In the genomic region with DNA sequence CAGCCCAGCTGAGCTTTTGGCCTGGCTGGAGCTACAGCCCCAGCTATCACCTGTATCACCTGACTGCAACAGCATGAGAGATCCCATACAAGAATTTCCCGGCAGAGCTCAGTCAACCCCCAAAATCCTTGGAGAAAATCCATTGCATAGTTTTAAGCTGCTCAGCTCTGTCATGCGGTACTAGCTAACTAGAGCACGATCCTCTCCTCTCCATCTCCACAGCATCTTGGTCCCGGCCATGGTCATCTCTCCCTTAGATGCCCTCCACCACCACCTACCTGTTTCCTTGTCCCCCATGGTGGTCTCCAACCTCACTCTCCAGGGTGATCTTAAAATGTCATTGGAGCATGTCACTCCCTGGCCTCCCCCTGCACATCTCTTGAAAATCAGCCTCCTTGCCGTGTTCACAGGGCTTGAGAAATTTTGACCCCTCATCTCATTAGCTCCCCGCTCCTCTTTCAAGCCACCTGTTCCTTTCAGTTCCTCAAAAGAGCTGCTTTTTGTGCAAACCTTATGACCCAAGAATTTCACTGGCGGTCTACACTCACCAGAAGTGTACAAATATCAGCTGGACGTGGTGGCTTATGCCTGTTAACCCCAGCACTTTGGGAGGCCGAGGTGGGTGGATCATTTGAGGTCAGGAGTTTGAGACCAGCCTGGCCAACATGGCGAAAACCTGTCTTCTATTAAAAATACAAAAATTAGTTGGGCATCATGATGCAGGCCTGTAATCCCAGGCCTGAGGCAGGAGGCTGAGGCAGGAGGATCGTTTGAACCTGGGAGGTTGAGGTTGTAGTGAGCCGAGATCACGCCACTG, we compare ENCODE assay signal across 11 cellular contexts. TPM values are rescaled to one million over a fixed set of nuclear protein-coding genes. Genes with fewer than 3 reads are reported as not detected.
DNase-seq lines count a peak whose midpoint lies in the region; ATAC-seq and TF ChIP-seq lines count a peak whose summit lies in the region.
"Had no signal": no experiment of that assay in that cellular context is flagged by ENCODE, and none has a peak within 500 bp of the region (broad histone marks: within the 10 kb centered on the region; RNA-seq: fewer than 3 reads in every experiment).

No MANE protein-coding gene starts in this region.

- intact Hi-C loops in CD4-positive, alpha-beta T cell (cut with DNase I, micrococcal nuclease) = no loop called here

- H3K9me3 ChIP-seq in CD4-positive, alpha-beta T cell (ENCODE audit: control insufficient read depth, low read length) = no peaks in the 10 kb centered on the region
- H3K9me3 ChIP-seq: SJSA1 had no signal

- POLR2A ChIA-PET in WTC11 (lab: Charles Lee) = no interaction called here
- POLR2A ChIA-PET in CD4-positive, alpha-beta T cell (lab: Charles Lee) = no interaction called here

- no peak for DNase-seq in WTC11 (ENCODE audit: low spot score)
- DNase-seq in activated effector memory CD4-positive, alpha-beta T cell treated with Interleukin-2 at 50 U/mL for 16 hours = no peak
- DNase-seq in CD4-positive, alpha-beta T cell = no peak
- DNase-seq: cortex of kidney; nephron progenitor cell; stimulated activated CD4-positive, alpha-beta T cell treated with anti-CD3 and anti-CD28 coated beads, Interleukin-2, amount 100 ng/mL, for 48 hours had no signal

- H3K27me3 Mint-ChIP-seq in stimulated activated memory B cell treated with anti-CD40 and anti-IgM and Interleukin-4, amounts not matched to agents 10 μg/mL and 1 μg/mL and 100 μg/mL, for 72 hours = no peaks in the 10 kb centered on the region
- H3K27me3 Mint-ChIP-seq in WTC11 (ENCODE audit: low read depth) = peaks cover 10% of the 10 kb centered on the region
- H3K27me3 Mint-ChIP-seq in CD4-positive, alpha-beta T cell = peaks cover 17% of the 10 kb centered on the region

- no peaks in the 10 kb centered on the region for H3K9me3 Mint-ChIP-seq in stimulated activated memory B cell treated with anti-CD40 and anti-IgM and Interleukin-4, amounts not matched to agents 10 μg/mL and 1 μg/mL and 100 μg/mL, for 72 hours
- H3K9me3 Mint-ChIP-seq in WTC11 = peaks cover 20% of the 10 kb centered on the region; the same call in 1 of the 2 replicates
- H3K9me3 Mint-ChIP-seq in CD4-positive, alpha-beta T cell = no peaks in the 10 kb centered on the region

- ATAC-seq in GM19035 (IDR thresholded peaks at IDR 0.05; ENCODE audit: unreplicated experiment) (peak; percentile 98), HG02642 (IDR thresholded peaks at IDR 0.05; ENCODE audit: poor library complexity, unreplicated experiment) (peak; percentile 94), HG03558 (IDR thresholded peaks at IDR 0.05; ENCODE audit: extremely low read depth, unreplicated experiment) (peak; percentile 96), WTC11 (no peak)
- ATAC-seq in stimulated activated memory B cell treated with anti-CD40 and anti-IgM and Interleukin-4, amounts not matched to agents 10 μg/mL and 1 μg/mL and 100 μg/mL, for 72 hours = peak; percentile 96
- ATAC-seq in CD4-positive, alpha-beta T cell (ENCODE audit: poor library complexity) = no peak

- no peaks in the 10 kb centered on the region for H3K27me3 ChIP-seq in CD4-positive, alpha-beta T cell (ENCODE audit: control insufficient read depth, insufficient read depth, low read length)
- H3K27me3 ChIP-seq: SJSA1 had no signal

- CTCF ChIA-PET in WTC11 (lab: Charles Lee) = no interaction called here
- CTCF ChIA-PET in CD4-positive, alpha-beta T cell (lab: Charles Lee) = interaction anchor here (0.7 kb wide), 1 partner anchor 307 kb away, joined by 3 read pairs; no protein-coding TSS in a partner anchor

- H3K27ac Mint-ChIP-seq in stimulated activated memory B cell treated with anti-CD40 and anti-IgM and Interleukin-4, amounts not matched to agents 10 μg/mL and 1 μg/mL and 100 μg/mL, for 72 hours = peak overlapping the region; percentile 81
- H3K27ac Mint-ChIP-seq in WTC11 = no peak overlapping the region
- no peak overlapping the region for H3K27ac Mint-ChIP-seq in CD4-positive, alpha-beta T cell
- H3K27ac Mint-ChIP-seq: nephron progenitor cell had no signal

- TF ChIP-seq CTCF in WTC11 (IDR thresholded peaks at IDR 0.05) = no peak
- TF ChIP-seq CTCF in CD4-positive, alpha-beta T cell (IDR thresholded peaks at IDR 0.05) = no peak

- H3K36me3 Mint-ChIP-seq in stimulated activated memory B cell treated with anti-CD40 and anti-IgM and Interleukin-4, amounts not matched to agents 10 μg/mL and 1 μg/mL and 100 μg/mL, for 72 hours = no peaks in the 10 kb centered on the region
- peaks cover 7% of the 10 kb centered on the region for H3K36me3 Mint-ChIP-seq in WTC11
- H3K36me3 Mint-ChIP-seq in CD4-positive, alpha-beta T cell (ENCODE audit: low read depth) = no peaks in the 10 kb centered on the region

- H3K4me1 Mint-ChIP-seq in stimulated activated memory B cell treated with anti-CD40 and anti-IgM and Interleukin-4, amounts not matched to agents 10 μg/mL and 1 μg/mL and 100 μg/mL, for 72 hours = peaks cover 41% of the 10 kb centered on the region
- H3K4me1 Mint-ChIP-seq in WTC11 = no peaks in the 10 kb centered on the region
- H3K4me1 Mint-ChIP-seq in CD4-positive, alpha-beta T cell (ENCODE audit: low read depth) = no peaks in the 10 kb centered on the region

- H3K4me3 Mint-ChIP-seq in stimulated activated memory B cell treated with anti-CD40 and anti-IgM and Interleukin-4, amounts not matched to agents 10 μg/mL and 1 μg/mL and 100 μg/mL, for 72 hours = peak overlapping the region; percentile 65
- no peak overlapping the region for H3K4me3 Mint-ChIP-seq in WTC11
- no peak overlapping the region for H3K4me3 Mint-ChIP-seq in CD4-positive, alpha-beta T cell
- H3K4me3 Mint-ChIP-seq: nephron progenitor cell had no signal

- H3K27ac ChIP-seq in CD4-positive, alpha-beta T cell (ENCODE audit: low read depth, low read length) = no peak overlapping the region
- H3K27ac ChIP-seq: SJSA1 had no signal

TF ChIP-seq in WTC11, 78 proteins besides CTCF, POLR2A, EP300 and RAD21:
- TF ChIP-seq MXD4 (CRISPR knock-in tag; IDR thresholded peaks at IDR 0.05; ENCODE audit: borderline replicate concordance) (no peak), ZNF219 (CRISPR knock-in tag; IDR thresholded peaks at IDR 0.05; ENCODE audit: borderline replicate concordance) (no peak), JAZF1 (CRISPR knock-in tag; IDR thresholded peaks at IDR 0.05) (no peak), ATF1 (CRISPR knock-in tag; IDR thresholded peaks at IDR 0.05) (no peak), CDX4 (CRISPR knock-in tag; IDR thresholded peaks at IDR 0.05; ENCODE audit: borderline replicate concordance) (no peak), GRHL2 (CRISPR knock-in tag; IDR thresholded peaks at IDR 0.05; ENCODE audit: insufficient replicate concordance, severe bottlenecking) (no peak), ZNF232 (CRISPR knock-in tag; IDR thresholded peaks at IDR 0.05) (no peak), NR3C1 (CRISPR knock-in tag; conservative IDR thresholded peaks at IDR 0.05; ENCODE audit: low read depth) (no peak), GTF2I (CRISPR knock-in tag; conservative IDR thresholded peaks at IDR 0.05) (no peak), NFATC4 (CRISPR knock-in tag; IDR thresholded peaks at IDR 0.05) (no peak)

RNA-seq across cellular contexts. Expression of gene CLMN, which starts 8.1 kb away (rescaled TPM):
- total RNA-seq in WTC11 (2021) = 10.4 to 12.2 TPM (median 10.8 TPM) in 3 replicates
- total RNA-seq in CD4-positive, alpha-beta T cell = under 1 TPM; 0.27 to 0.67 TPM

Comparison
In these comparisons a context has a peak if more than half of its experiments do, and no peak if none do; other contexts are left out.
1. ATAC-seq: peak in GM19035 (single experiment), HG02642 (single experiment), HG03558 (single experiment) and stimulated activated memory B cell treated with anti-CD40 and anti-IgM and Interleukin-4, amounts not matched to agents 10 μg/mL and 1 μg/mL and 100 μg/mL, for 72 hours (single experiment); none in WTC11 (single experiment) and CD4-positive, alpha-beta T cell (single experiment).